In the genomic region with DNA sequence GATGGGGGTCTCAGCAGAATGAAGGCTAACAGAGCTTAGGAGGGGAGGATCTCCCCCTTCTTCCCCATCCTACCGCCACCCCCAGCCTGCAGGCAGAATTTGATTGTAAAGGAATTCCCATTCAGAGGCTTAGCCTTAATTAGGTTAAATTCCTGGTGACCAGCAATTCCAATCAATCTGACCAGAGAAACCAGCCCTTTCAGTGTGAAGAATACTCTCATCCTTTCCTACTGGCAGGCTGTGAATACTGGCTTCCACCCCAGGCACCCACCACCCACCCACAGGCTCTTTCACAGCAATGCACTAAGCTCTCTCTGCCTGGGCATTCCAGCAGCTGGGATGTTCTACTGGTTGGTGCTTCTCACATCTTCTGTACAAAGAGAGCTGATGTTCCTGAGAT, we compare ENCODE assay signal across 33 cellular contexts.
"Had no signal": no experiment of that assay in that cellular context is flagged by ENCODE, and none has a peak within 500 bp of the region (broad histone marks: within the 10 kb centered on the region; RNA-seq: fewer than 3 reads in every experiment).

No MANE protein-coding gene starts in this region.

- H3K36me3 Mint-ChIP-seq: activated CD8-positive, alpha-beta memory T cell treated with anti-CD3 and anti-CD28 coated beads, Interleukin-2, amount 10 ng/mL, durations not matched to agents 7 days and 5 days; activated naive CD4-positive, alpha-beta T cell treated with anti-CD3 and anti-CD28 coated beads, Interleukin-2, amount 50 U/mL, for 24 hours had no signal

- H3K9ac ChIP-seq: KMS-11 had no signal

- H3K27me3 ChIP-seq: adrenal gland had no signal

- H3K4me2 ChIP-seq: KMS-11 had no signal

- H3K4me1 Mint-ChIP-seq: activated CD4-positive, alpha-beta memory T cell treated with anti-CD3 and anti-CD28 coated beads, Interleukin-2, amount 10 ng/mL, durations not matched to agents 7 days and 5 days; activated CD8-positive, alpha-beta memory T cell treated with anti-CD3 and anti-CD28 coated beads, Interleukin-2, amount 10 ng/mL, durations not matched to agents 7 days and 5 days; activated naive CD4-positive, alpha-beta T cell treated with anti-CD3 and anti-CD28 coated beads, Interleukin-2, amount 50 U/mL, for 24 hours; activated T-helper 17 cell treated with anti-CD3 and anti-CD28 coated beads, Interleukin-2, amount 50 U/mL, for 72 hours had no signal

- DNase-seq: activated CD4-positive, alpha-beta memory T cell treated with anti-CD3 and anti-CD28 coated beads, Interleukin-2, amount 10 ng/mL, durations not matched to agents 7 days and 5 days; activated CD4-positive, alpha-beta T cell treated with anti-CD3 and anti-CD28 coated beads for 1 hour; activated CD4-positive, alpha-beta T cell treated with anti-CD3 and anti-CD28 coated beads for 48 hours; activated CD4-positive, CD25-positive, alpha-beta regulatory T cell; activated CD8-positive, alpha-beta memory T cell treated with anti-CD3 and anti-CD28 coated beads for 24 hours; activated CD8-positive, alpha-beta memory T cell treated with anti-CD3 and anti-CD28 coated beads, Interleukin-2, amount 10 ng/mL, durations not matched to agents 7 days and 5 days; activated CD8-positive, alpha-beta memory T cell treated with anti-CD3 and anti-CD28 coated beads, Interleukin-2, amount 50 U/mL, for 48 hours; activated effector memory CD4-positive, alpha-beta T cell treated with anti-CD3 and anti-CD28 coated beads, Interleukin-2, amount 50 U/mL, for 16 hours; activated naive CD4-positive, alpha-beta T cell; activated T-cell treated with anti-CD3 and anti-CD28 coated beads, Interleukin-2, amount 50 U/mL, for 48 hours; adrenal gland; MM.1S; MV-4-11; NCI-H1092; NCI-H146; NCI-H187; NCI-H2029 treated with DMSO at 0.1 percent for 48 hours; NCI-H2107; NCI-H2171; NCI-H510A; NCI-H526; NCI-H748 treated with DMSO at 0.1 percent for 48 hours; NK-92 treated with Interleukin-12 subunit alpha and Interleukin-12 subunit beta, amount 100 ng/mL, for 24 hours; PC-3; Right ventricle myocardium superior; SW 1271; T-helper 1 cell; T-helper 2 cell; T-helper 9 cell; WERI-Rb-1 had no signal

- H3K27me3 Mint-ChIP-seq: activated CD4-positive, alpha-beta memory T cell treated with anti-CD3 and anti-CD28 coated beads, Interleukin-2, amount 10 ng/mL, durations not matched to agents 7 days and 5 days; activated CD8-positive, alpha-beta memory T cell treated with anti-CD3 and anti-CD28 coated beads, Interleukin-2, amount 10 ng/mL, durations not matched to agents 7 days and 5 days had no signal

- ATAC-seq: activated CD8-positive, alpha-beta memory T cell treated with anti-CD3 and anti-CD28 coated beads, Interleukin-2, amount 10 ng/mL, durations not matched to agents 7 days and 5 days; activated T-helper 17 cell treated with anti-CD3 and anti-CD28 coated beads, Interleukin-2, amount 50 U/mL, for 72 hours; PC-3 had no signal

- H3K27ac ChIP-seq: adrenal gland, KMS-11, WERI-Rb-1 had no signal

- H3K9me3 ChIP-seq: adrenal gland had no signal

- H3K4me3 ChIP-seq: adrenal gland had no signal

- H3K36me3 ChIP-seq: adrenal gland, WERI-Rb-1 had no signal

- H3K27ac Mint-ChIP-seq: activated CD4-positive, alpha-beta memory T cell treated with anti-CD3 and anti-CD28 coated beads, Interleukin-2, amount 10 ng/mL, durations not matched to agents 7 days and 5 days; activated CD8-positive, alpha-beta memory T cell treated with anti-CD3 and anti-CD28 coated beads, Interleukin-2, amount 10 ng/mL, durations not matched to agents 7 days and 5 days; activated naive CD4-positive, alpha-beta T cell treated with anti-CD3 and anti-CD28 coated beads, Interleukin-2, amount 50 U/mL, for 24 hours; activated T-helper 17 cell treated with anti-CD3 and anti-CD28 coated beads, Interleukin-2, amount 50 U/mL, for 72 hours had no signal

- H3K9me3 Mint-ChIP-seq: activated CD4-positive, alpha-beta memory T cell treated with anti-CD3 and anti-CD28 coated beads, Interleukin-2, amount 10 ng/mL, durations not matched to agents 7 days and 5 days; activated naive CD4-positive, alpha-beta T cell treated with anti-CD3 and anti-CD28 coated beads, Interleukin-2, amount 50 U/mL, for 24 hours; activated T-helper 17 cell treated with anti-CD3 and anti-CD28 coated beads, Interleukin-2, amount 50 U/mL, for 72 hours had no signal

- H3K4me1 ChIP-seq: adrenal gland had no signal

- H3K4me3 Mint-ChIP-seq: activated CD4-positive, alpha-beta memory T cell treated with anti-CD3 and anti-CD28 coated beads, Interleukin-2, amount 10 ng/mL, durations not matched to agents 7 days and 5 days; activated CD8-positive, alpha-beta memory T cell treated with anti-CD3 and anti-CD28 coated beads, Interleukin-2, amount 10 ng/mL, durations not matched to agents 7 days and 5 days; activated naive CD4-positive, alpha-beta T cell treated with anti-CD3 and anti-CD28 coated beads, Interleukin-2, amount 50 U/mL, for 24 hours; activated T-helper 17 cell treated with anti-CD3 and anti-CD28 coated beads, Interleukin-2, amount 50 U/mL, for 72 hours had no signal
